Comparison of ENCODE assay signal across 8 cellular contexts in the genomic region with DNA sequence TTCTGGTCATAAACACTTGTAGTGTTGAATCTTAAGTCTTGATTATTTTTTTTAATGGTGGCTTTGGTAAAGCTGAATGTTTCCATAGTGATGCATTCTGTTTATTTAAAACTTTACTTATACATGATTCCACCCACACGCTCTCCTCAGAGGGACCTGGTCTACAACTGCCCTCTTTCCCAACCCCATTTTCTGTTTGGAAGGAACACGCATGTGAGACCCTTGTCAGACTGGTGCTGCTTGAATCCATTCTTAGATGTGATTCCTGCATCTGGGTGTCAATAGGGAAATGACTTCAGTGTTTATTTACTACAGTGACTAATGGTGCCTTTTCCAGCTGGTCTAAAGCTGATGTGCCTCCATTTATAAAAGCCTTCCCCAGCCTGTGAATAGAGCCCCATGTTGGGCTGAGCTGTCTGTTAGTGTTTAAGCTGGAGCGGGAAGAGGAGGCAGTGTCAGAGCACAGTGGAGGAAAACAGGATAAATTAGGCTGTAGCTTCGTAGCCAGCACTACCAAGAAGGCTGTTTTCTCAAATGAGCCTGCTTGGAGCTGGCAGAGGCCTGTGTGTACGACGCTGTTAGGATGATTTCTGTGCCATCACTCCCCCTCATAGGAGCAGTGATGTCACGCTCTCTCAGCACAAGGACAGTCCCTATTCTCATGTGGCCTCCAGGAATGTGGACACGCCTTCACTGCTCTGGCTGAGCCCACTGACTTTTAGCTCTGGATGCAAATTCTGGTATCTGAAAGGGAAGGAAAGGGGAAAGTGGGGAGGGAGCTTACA. TPM values are rescaled to one million over a fixed set of nuclear protein-coding genes. Genes with fewer than 3 reads are reported as not detected.
A peak's percentile ranks its signal among the peaks of the same experiment; 100 is the strongest.
DNase-seq lines count a peak whose midpoint lies in the region; ATAC-seq, FAIRE-seq and TF ChIP-seq lines count a peak whose summit lies in the region.

No MANE protein-coding gene starts in this region.

- TF ChIP-seq RAD21 in neural cell (conservative IDR thresholded peaks at IDR 0.05), result no peak

- no peaks in the 10 kb centered on the region for H3K4me1 Mint-ChIP-seq in stimulated activated naive B cell treated with anti-CD40 and anti-IgM and Interleukin-4, amounts not matched to agents 10 μg/mL and 1 μg/mL and 100 μg/mL, for 72 hours

- peak overlapping the region; percentile 77 for H2AFZ ChIP-seq in neural cell (ENCODE audit: low read depth, low read length)

- peak overlapping the region; percentile 89 for H3K27ac ChIP-seq in neural cell (ENCODE audit: low read length)

- no peaks in the 10 kb centered on the region for H3K27me3 Mint-ChIP-seq in stimulated activated naive B cell treated with anti-CD40 and anti-IgM and Interleukin-4, amounts not matched to agents 10 μg/mL and 1 μg/mL and 100 μg/mL, for 72 hours

- no peaks in the 10 kb centered on the region for H3K79me2 ChIP-seq in neural cell (replicated peaks; ENCODE audit: insufficient read depth, low read length)

- no peak for TF ChIP-seq POLR2A in H54 (IDR thresholded peaks at IDR 0.05; ENCODE audit: low read depth, low read length)

- peaks cover 9% of the 10 kb centered on the region for H3F3A ChIP-seq in neural cell (ENCODE audit: insufficient read depth, low read length, poor library complexity, severe bottlenecking)

- intact Hi-C loops in Right ventricle myocardium inferior (cut with DNase I) (no loop called here), cardiac septum (cut with DNase I) (loop anchor here (5.0 kb wide), 1 partner anchor 109 kb away; no protein-coding TSS in a partner anchor)

- H3K9me2 ChIP-seq in neural cell (ENCODE audit: insufficient read depth, low read length), result no peaks in the 10 kb centered on the region

- H3K36me3 ChIP-seq in neural cell (ENCODE audit: insufficient read depth, low read length), result no peaks in the 10 kb centered on the region

- H3K9me3 Mint-ChIP-seq in stimulated activated naive B cell treated with anti-CD40 and anti-IgM and Interleukin-4, amounts not matched to agents 10 μg/mL and 1 μg/mL and 100 μg/mL, for 72 hours, result no peaks in the 10 kb centered on the region

- peak; percentile 48 for TF ChIP-seq EP300 in neural cell (conservative IDR thresholded peaks at IDR 0.05; ENCODE audit: poor library complexity, severe bottlenecking)

- DNase-seq in Right ventricle myocardium inferior (ENCODE audit: missing footprints), result peak; percentile 72
- no peak for DNase-seq in cardiac septum (ENCODE audit: low spot score)
- DNase-seq in foreskin fibroblast, result peak; percentile 73 to 85
- DNase-seq in stimulated activated naive CD4-positive, alpha-beta T cell treated with Interleukin-2 at 50 U/mL for 16 hours (lab: John Stamatoyannopoulos, UW), result no peak
- DNase-seq in stimulated activated naive B cell treated with anti-CD40 and anti-IgM and Interleukin-4, amounts not matched to agents 10 μg/mL and 1 μg/mL and 100 μg/mL, for 72 hours, result no peak
- no peak for DNase-seq in H54 (ENCODE audit: insufficient read length, low spot score)
- DNase-seq in ureter (ENCODE audit: low spot score), result no peak

- no peak overlapping the region for H3K27ac Mint-ChIP-seq in stimulated activated naive B cell treated with anti-CD40 and anti-IgM and Interleukin-4, amounts not matched to agents 10 μg/mL and 1 μg/mL and 100 μg/mL, for 72 hours

- FAIRE-seq in H54 (lab: Jason Lieb, UNC), result no peak

- no peaks in the 10 kb centered on the region for H3K9me3 ChIP-seq in neural cell (ENCODE audit: low read length)

- H3K27me3 ChIP-seq in neural cell (ENCODE audit: insufficient read depth, low read depth, low read length), result no peaks in the 10 kb centered on the region

- peaks cover 22 to 37% of the 10 kb centered on the region in 2 donors for H3K36me3 Mint-ChIP-seq in stimulated activated naive B cell treated with anti-CD40 and anti-IgM and Interleukin-4, amounts not matched to agents 10 μg/mL and 1 μg/mL and 100 μg/mL, for 72 hours

- H4K20me1 ChIP-seq in neural cell (ENCODE audit: insufficient read depth), result no peaks in the 10 kb centered on the region

- H3K9ac ChIP-seq in neural cell (ENCODE audit: low read length), result peak overlapping the region; percentile 69

- ATAC-seq in Right ventricle myocardium inferior, result peak; percentile 69
- ATAC-seq in stimulated activated naive B cell treated with anti-CD40 and anti-IgM and Interleukin-4, amounts not matched to agents 10 μg/mL and 1 μg/mL and 100 μg/mL, for 72 hours (replicated peaks), result no peak

- TF ChIP-seq CTCF in foreskin fibroblast (IDR thresholded peaks at IDR 0.05; ENCODE audit: low read depth, low read length), result no peak
- no peak for TF ChIP-seq CTCF in neural cell (IDR thresholded peaks at IDR 0.05; ENCODE audit: poor library complexity, severe bottlenecking)

- H3K4me2 ChIP-seq in neural cell (ENCODE audit: low read length), result no peak overlapping the region

- no peak overlapping the region for H3K4me3 Mint-ChIP-seq in stimulated activated naive B cell treated with anti-CD40 and anti-IgM and Interleukin-4, amounts not matched to agents 10 μg/mL and 1 μg/mL and 100 μg/mL, for 72 hours

- H3K4me3 ChIP-seq in foreskin fibroblast (ENCODE audit: low read depth in 1 of 2, low read length in 2 of 2), result no peak overlapping the region
- peak overlapping the region; percentile 30 for H3K4me3 ChIP-seq in neural cell (ENCODE audit: low read length)

TF ChIP-seq in neural cell, 6 proteins besides CTCF, POLR2A, EP300 and RAD21:
- TF ChIP-seq MXI1 (conservative IDR thresholded peaks at IDR 0.05; ENCODE audit: poor library complexity, severe bottlenecking) (peak; percentile 24), EZH2 (IDR thresholded peaks at IDR 0.05; ENCODE audit: borderline replicate concordance, insufficient read depth, low read length, poor library complexity, severe bottlenecking) (no peak), POLR2AphosphoS5 (IDR thresholded peaks at IDR 0.05) (peak; percentile 73), SMC3 (conservative IDR thresholded peaks at IDR 0.05; ENCODE audit: poor library complexity) (no peak), TAF1 (IDR thresholded peaks at IDR 0.05; ENCODE audit: low read depth) (no peak)
- TF ChIP-seq, protein P1, sequence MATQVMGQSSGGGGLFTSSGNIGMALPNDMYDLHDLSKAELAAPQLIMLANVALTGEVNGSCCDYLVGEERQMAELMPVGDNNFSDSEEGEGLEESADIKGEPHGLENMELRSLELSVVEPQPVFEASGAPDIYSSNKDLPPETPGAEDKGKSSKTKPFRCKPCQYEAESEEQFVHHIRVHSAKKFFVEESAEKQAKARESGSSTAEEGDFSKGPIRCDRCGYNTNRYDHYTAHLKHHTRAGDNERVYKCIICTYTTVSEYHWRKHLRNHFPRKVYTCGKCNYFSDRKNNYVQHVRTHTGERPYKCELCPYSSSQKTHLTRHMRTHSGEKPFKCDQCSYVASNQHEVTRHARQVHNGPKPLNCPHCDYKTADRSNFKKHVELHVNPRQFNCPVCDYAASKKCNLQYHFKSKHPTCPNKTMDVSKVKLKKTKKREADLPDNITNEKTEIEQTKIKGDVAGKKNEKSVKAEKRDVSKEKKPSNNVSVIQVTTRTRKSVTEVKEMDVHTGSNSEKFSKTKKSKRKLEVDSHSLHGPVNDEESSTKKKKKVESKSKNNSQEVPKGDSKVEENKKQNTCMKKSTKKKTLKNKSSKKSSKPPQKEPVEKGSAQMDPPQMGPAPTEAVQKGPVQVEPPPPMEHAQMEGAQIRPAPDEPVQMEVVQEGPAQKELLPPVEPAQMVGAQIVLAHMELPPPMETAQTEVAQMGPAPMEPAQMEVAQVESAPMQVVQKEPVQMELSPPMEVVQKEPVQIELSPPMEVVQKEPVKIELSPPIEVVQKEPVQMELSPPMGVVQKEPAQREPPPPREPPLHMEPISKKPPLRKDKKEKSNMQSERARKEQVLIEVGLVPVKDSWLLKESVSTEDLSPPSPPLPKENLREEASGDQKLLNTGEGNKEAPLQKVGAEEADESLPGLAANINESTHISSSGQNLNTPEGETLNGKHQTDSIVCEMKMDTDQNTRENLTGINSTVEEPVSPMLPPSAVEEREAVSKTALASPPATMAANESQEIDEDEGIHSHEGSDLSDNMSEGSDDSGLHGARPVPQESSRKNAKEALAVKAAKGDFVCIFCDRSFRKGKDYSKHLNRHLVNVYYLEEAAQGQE (IDR thresholded peaks at IDR 0.05; ENCODE audit: borderline replicate concordance), result peak; percentile 87

RNA-seq across cellular contexts. Expression of a gene that starts 18.9 kb away (rescaled TPM):
- total RNA-seq in Right ventricle myocardium inferior (19.8 TPM), cardiac septum (42.0 TPM), ureter (76.7 TPM)
- polyA plus RNA-seq in neural cell, result 49.9 and 53.2 TPM in 2 replicates
- polyA minus RNA-seq in neural cell, result 31.6 and 50.2 TPM in 2 replicates

RNA-seq across cellular contexts. Expression of a gene that starts 42.9 kb away (rescaled TPM):
- total RNA-seq in Right ventricle myocardium inferior (14.2 TPM), cardiac septum (17.2 TPM), ureter (39.0 TPM)
- 27.0 and 34.7 TPM in 2 replicates for polyA plus RNA-seq in neural cell
- 27.3 and 29.3 TPM in 2 replicates for polyA minus RNA-seq in neural cell

Comparison
In these comparisons a context has a peak if more than half of its experiments do, and no peak if none do; other contexts are left out.
1. DNase-seq: peak in Right ventricle myocardium inferior (single experiment) and foreskin fibroblast (2 of 2); none in cardiac septum (single experiment), stimulated activated naive CD4-positive, alpha-beta T cell treated with Interleukin-2 at 50 U/mL for 16 hours (single experiment), stimulated activated naive B cell treated with anti-CD40 and anti-IgM and Interleukin-4, amounts not matched to agents 10 μg/mL and 1 μg/mL and 100 μg/mL, for 72 hours (single experiment), H54 (single experiment) and ureter (single experiment).